Comparison of ENCODE assay signal across 8 cellular contexts in genomic region chr9:121121582-121122087, GRCh38. TPM values are rescaled to one million over a fixed set of nuclear protein-coding genes. Genes with fewer than 3 reads are reported as not detected.
DNase-seq lines count a peak whose midpoint lies in the region; ATAC-seq and TF ChIP-seq lines count a peak whose summit lies in the region.

No MANE protein-coding gene starts in this region.

- ATAC-seq in GM18517 (IDR thresholded peaks at IDR 0.05; ENCODE audit: unreplicated experiment) (peak; percentile 97), HG03039 (IDR thresholded peaks at IDR 0.05; ENCODE audit: unreplicated experiment) (peak; percentile 96)

- peak overlapping the region; percentile 55 for H3K4me3 ChIP-seq in choroid plexus epithelial cell (ENCODE audit: low read depth, low read length)

- DNase-seq in A172 (ENCODE audit: low spot score): peak; percentile 98
- peak; percentile 89 for DNase-seq in NCI-H2227 treated with DMSO at 0.1 percent for 48 hours (lab: John Stamatoyannopoulos, UW)
- peak; percentile 91 for DNase-seq in activated CD4-positive, alpha-beta T cell treated with anti-CD3 and anti-CD28 coated beads for 1 hour
- peak; percentile 97 for DNase-seq in choroid plexus epithelial cell (ENCODE audit: low read depth)
- DNase-seq in kidney glomerular epithelial cell (lab: John Stamatoyannopoulos, UW): peak; percentile 99
- DNase-seq in stimulated activated CD4-positive, alpha-beta T cell treated with anti-CD3 and anti-CD28 coated beads, Interleukin-1b, Interleukin-23, amount 100 ng/mL, for 1 hour (ENCODE audit: low read depth in 2 of 2): peak; percentile 80 to 88

- TF ChIP-seq CTCF in choroid plexus epithelial cell (conservative IDR thresholded peaks at IDR 0.05; ENCODE audit: low read depth, low read length): peak; percentile 50

RNA-seq across cellular contexts. Expression of gene CNTRL, which starts 46.9 kb away (rescaled TPM):
- total RNA-seq in A172 (2014; rRNA removed; shearing (Covaris generic)): 31.3 and 31.7 TPM in 2 replicates

Comparison
In these comparisons a context has a peak if more than half of its experiments do, and no peak if none do; other contexts are left out.
1. Peak in every context shown above with its lines: DNase-seq, ATAC-seq and H3K4me3 ChIP-seq.